In the genomic region with DNA sequence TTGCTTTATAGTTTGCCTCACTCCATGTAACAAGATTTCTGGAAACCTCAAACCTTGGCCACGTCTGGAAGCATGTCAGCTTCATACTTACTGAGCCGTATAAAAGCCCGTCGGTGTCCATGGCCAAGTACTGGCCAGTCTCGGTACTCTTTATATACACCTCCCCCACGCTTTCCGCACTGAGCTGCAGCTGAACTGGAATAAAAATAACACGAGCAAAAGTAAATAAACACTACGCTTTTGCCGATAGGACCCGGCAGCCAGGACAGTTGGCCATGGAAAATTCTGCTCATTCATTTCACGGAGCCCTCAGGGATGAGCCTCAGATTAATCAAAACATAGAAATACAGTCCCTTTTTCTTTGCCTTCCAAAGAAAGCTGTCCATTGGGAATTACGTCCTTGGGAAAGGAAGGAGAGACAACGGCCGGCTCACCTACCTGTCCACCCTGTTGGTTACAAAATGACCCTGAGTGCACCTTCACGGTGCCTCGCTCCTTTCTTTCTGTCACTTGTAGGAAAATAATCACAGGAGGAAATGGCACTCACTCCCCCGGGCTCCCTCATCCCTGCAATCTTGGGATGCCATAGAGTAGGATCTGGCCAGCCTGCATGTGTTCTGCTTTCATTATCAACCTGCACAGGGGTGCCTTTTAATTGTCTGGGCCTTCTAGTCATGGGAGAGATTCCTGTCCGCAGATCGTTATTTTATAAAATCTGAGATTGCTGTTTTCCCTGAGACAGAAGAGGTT, we compare ENCODE assay signal across 2 cellular contexts.
TF ChIP-seq lines count a peak whose summit lies in the region.

No MANE protein-coding gene starts in this region.

TF ChIP-seq in HEK293, 187 proteins besides CTCF, POLR2A, EP300 and RAD21 (continued from another document and continues in another):
- TF ChIP-seq ZNF449 (tag by site-specific recombination; IDR thresholded peaks at IDR 0.05) (peak; percentile 30; the same call in 1 of the 2 replicates), ZNF391 (tag by site-specific recombination; IDR thresholded peaks at IDR 0.05; ENCODE audit: borderline replicate concordance, low read depth) (no peak), ZNF362 (tag by site-specific recombination; IDR thresholded peaks at IDR 0.05) (no peak), FEZF1 (tag by site-specific recombination; IDR thresholded peaks at IDR 0.05) (peak; percentile 52), ZFHX2 (tag by site-specific recombination; conservative IDR thresholded peaks at IDR 0.05) (no peak), PRDM4 (tag by site-specific recombination; IDR thresholded peaks at IDR 0.05) (0 out of 2 replicates have a peak, but pooled peaks have one; percentile 7), ZNF624 (tag by site-specific recombination; IDR thresholded peaks at IDR 0.05) (no peak), SETDB1 (IDR thresholded peaks at IDR 0.05; ENCODE audit: insufficient read length, low read length) (no peak), ZNF10 (tag by site-specific recombination; IDR thresholded peaks at IDR 0.05) (no peak), IKZF3 (tag by site-specific recombination; IDR thresholded peaks at IDR 0.05) (peak; percentile 65), ZFP37 (tag by site-specific recombination; IDR thresholded peaks at IDR 0.05) (no peak), ZBTB17 (tag by site-specific recombination; IDR thresholded peaks at IDR 0.05) (peak; percentile 10; the same call in 1 of the 2 replicates), ZBTB48 (tag by site-specific recombination; IDR thresholded peaks at IDR 0.05) (no peak), ZNF221 (tag by site-specific recombination; IDR thresholded peaks at IDR 0.05; ENCODE audit: borderline replicate concordance) (no peak), ZNF561 (tag by site-specific recombination; IDR thresholded peaks at IDR 0.05; ENCODE audit: borderline replicate concordance) (peak; percentile 26; the same call in 1 of the 2 replicates), OVOL3 (tag by site-specific recombination; IDR thresholded peaks at IDR 0.05) (no peak), ZNF211 (tag by site-specific recombination; IDR thresholded peaks at IDR 0.05; ENCODE audit: low read depth) (no peak), ZNF292 (tag by site-specific recombination; IDR thresholded peaks at IDR 0.05; ENCODE audit: borderline replicate concordance, low read depth) (no peak), KLF17 (tag by site-specific recombination; IDR thresholded peaks at IDR 0.05) (no peak), ZNF2 (tag by site-specific recombination; IDR thresholded peaks at IDR 0.05) (0 out of 2 replicates have a peak, but pooled peaks have one; percentile 35), ZFP3 (tag by site-specific recombination; IDR thresholded peaks at IDR 0.05; ENCODE audit: low read depth) (no peak), ZNF747 (tag by site-specific recombination; IDR thresholded peaks at IDR 0.05) (no peak), ZNF404 (tag by site-specific recombination; IDR thresholded peaks at IDR 0.05) (no peak), ZXDB (tag by site-specific recombination; IDR thresholded peaks at IDR 0.05) (peak; percentile 37; the same call in 1 of the 2 replicates)
- TF ChIP-seq, protein P1, sequence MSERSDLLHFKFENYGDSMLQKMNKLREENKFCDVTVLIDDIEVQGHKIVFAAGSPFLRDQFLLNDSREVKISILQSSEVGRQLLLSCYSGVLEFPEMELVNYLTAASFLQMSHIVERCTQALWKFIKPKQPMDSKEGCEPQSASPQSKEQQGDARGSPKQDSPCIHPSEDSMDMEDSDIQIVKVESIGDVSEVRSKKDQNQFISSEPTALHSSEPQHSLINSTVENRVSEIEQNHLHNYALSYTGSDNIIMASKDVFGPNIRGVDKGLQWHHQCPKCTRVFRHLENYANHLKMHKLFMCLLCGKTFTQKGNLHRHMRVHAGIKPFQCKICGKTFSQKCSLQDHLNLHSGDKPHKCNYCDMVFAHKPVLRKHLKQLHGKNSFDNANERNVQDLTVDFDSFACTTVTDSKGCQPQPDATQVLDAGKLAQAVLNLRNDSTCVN (tag by site-specific recombination; optimal IDR thresholded peaks at IDR 0.05) = no peak

TF ChIP-seq in K562, 482 proteins besides CTCF, POLR2A, EP300 and RAD21 (continued from another document):
- TF ChIP-seq, protein P2, sequence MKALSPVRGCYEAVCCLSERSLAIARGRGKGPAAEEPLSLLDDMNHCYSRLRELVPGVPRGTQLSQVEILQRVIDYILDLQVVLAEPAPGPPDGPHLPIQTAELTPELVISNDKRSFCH (CRISPR knock-in tag; IDR thresholded peaks at IDR 0.05) = no peak
- TF ChIP-seq, protein P2 (tag; IDR thresholded peaks at IDR 0.05) = no peak
- TF ChIP-seq FOXA3 (CRISPR knock-in tag; conservative IDR thresholded peaks at IDR 0.05 in 1 of 2, IDR thresholded peaks at IDR 0.05 in 1 of 2) (0 out of 4 replicates have a peak, but pooled peaks of 1 of the 2 experiments have one; percentile 25), BCL6 (CRISPR knock-in tag; IDR thresholded peaks at IDR 0.05) (no peak), MEF2D (tag; conservative IDR thresholded peaks at IDR 0.05; ENCODE audit: low read depth) (peak; percentile 46; the same call in 1 of the 2 replicates), ATF4 (CRISPR knock-in tag; IDR thresholded peaks at IDR 0.05) (0 out of 2 replicates have a peak, but pooled peaks have one; percentile 21), FOSL1 (tag; conservative IDR thresholded peaks at IDR 0.05) (peak; percentile 39; the same call in 1 of the 2 replicates)
